ENCODE assay signal across 8 cellular contexts in the genomic region with DNA sequence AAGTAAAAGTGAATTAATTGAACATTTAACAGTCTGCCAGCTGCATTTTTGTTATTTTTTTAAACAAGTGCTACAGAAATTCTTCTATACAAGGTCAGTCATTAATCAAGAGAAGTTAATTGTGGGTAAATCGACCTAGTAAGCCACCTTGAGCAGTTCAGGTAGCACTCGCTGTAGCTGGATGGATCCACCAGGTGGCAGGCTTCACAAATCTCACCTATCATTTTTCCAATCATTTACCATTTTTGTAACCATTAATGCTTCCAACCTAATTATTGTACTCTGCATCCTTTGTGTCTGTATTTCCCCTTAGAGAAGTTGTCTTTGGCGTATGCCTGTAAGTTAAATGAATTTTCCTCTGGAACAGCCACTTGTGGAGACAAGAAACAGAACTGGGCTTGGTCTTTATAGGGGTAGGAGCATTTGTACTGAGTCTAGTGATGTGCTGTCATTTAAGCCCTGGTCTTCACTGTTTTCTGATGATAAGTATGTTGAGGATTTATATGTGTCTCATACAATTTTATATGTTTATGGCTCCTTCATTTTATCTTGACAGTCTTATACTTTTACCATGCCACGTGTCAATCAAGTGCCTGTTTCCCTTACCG. TPM values are rescaled to one million over a fixed set of nuclear protein-coding genes. Genes with fewer than 3 reads are reported as not detected.
DNase-seq lines count a peak whose midpoint lies in the region; ATAC-seq and TF ChIP-seq lines count a peak whose summit lies in the region.

No MANE protein-coding gene starts in this region.

- WGBS in GM23248 (ENCODE audit: low coverage in 1 of 2, low lambda C conversion rate in 2 of 2, missing lambda C conversion rate in 2 of 2), 2 experiments, result 55 to 61% methylated on average over 5 of the region's 5 CpGs
- WGBS in esophagus squamous epithelium, 2 donors, result 42 to 53% methylated on average over 5 of the region's 5 CpGs
- WGBS in psoas muscle, 3 donors, result 65 to 74% (median 71%) methylated on average over 5 of the region's 5 CpGs

- no peaks in the 10 kb centered on the region for H4K20me1 ChIP-seq in GM23248 (ENCODE audit: insufficient read depth)

- H3K9ac ChIP-seq in GM23248, result no peak overlapping the region

- H3K4me3 ChIP-seq in GM23248 (no peak overlapping the region), esophagus squamous epithelium (no peak overlapping the region), psoas muscle (no peak overlapping the region)

- H3K79me2 ChIP-seq in GM23248 (ENCODE audit: insufficient read depth), result no peaks in the 10 kb centered on the region

- ATAC-seq in psoas muscle, result no peak
- no peak for ATAC-seq in HG02970 (IDR thresholded peaks at IDR 0.05; ENCODE audit: low FRiP score, unreplicated experiment)

- TF ChIP-seq POLR2A in esophagus squamous epithelium (IDR thresholded peaks at IDR 0.05), result no peak

- peaks cover 14% of the 10 kb centered on the region; the same call in 1 of the 2 replicates for H3F3A ChIP-seq in GM23248 (ENCODE audit: insufficient read depth)

- in situ Hi-C loops in GM23248 (cut with MboI), result loop anchor here (10.0 kb wide), 1 partner anchor 332 kb away; no protein-coding TSS in a partner anchor

- H3K9me2 ChIP-seq in GM23248 (ENCODE audit: insufficient read depth), result no peaks in the 10 kb centered on the region

- H3K9me3 ChIP-seq in GM23248 (ENCODE audit: low read depth) (no peaks in the 10 kb centered on the region), esophagus squamous epithelium (no peaks in the 10 kb centered on the region), psoas muscle (no peaks in the 10 kb centered on the region)

- intact Hi-C loops in esophagus squamous epithelium (cut with DNase I) (no loop called here), psoas muscle (cut with DNase I) (no loop called here)

- H3K27me3 ChIP-seq in GM23248 (replicated peaks; ENCODE audit: insufficient read depth) (no peaks in the 10 kb centered on the region), esophagus squamous epithelium (no peaks in the 10 kb centered on the region), psoas muscle (ENCODE audit: insufficient read depth in 3 of 3, low read length in 2 of 3) (no peaks in the 10 kb centered on the region)

- H3K27ac ChIP-seq in GM23248 (no peak overlapping the region), esophagus squamous epithelium (no peak overlapping the region), psoas muscle (no peak overlapping the region)

- DNase-seq in EH (ENCODE audit: low read depth) (peak; percentile 37), GM23248 (peak; percentile 50), NCI-H146 treated with DMSO at 0.1 percent for 48 hours (lab: John Stamatoyannopoulos, UW; ENCODE audit: unreplicated experiment) (peak; percentile 23), esophagus squamous epithelium (lab: John Stamatoyannopoulos, UW) (no peak), psoas muscle (peak in 1 of 2 donors; percentile 23), NCI-H2196 treated with DMSO at 0.1 percent for 48 hours (lab: John Stamatoyannopoulos, UW; ENCODE audit: unreplicated experiment) (no peak)
- peak; percentile 54 for DNase-seq in activated CD8-positive, alpha-beta memory T cell treated with anti-CD3 and anti-CD28 coated beads, Interleukin-2, amount 50 U/mL, for 4 hours

- H3K36me3 ChIP-seq in GM23248 (ENCODE audit: low read depth) (0 out of 2 replicates have a peak, but pooled peaks cover 11% of the 10 kb centered on the region), esophagus squamous epithelium (peaks cover 7 to 89% (median 11%) of the 10 kb centered on the region in 3 donors), psoas muscle (ENCODE audit: insufficient read depth in 1 of 2, low read depth in 1 of 2) (peaks cover 6 to 91% of the 10 kb centered on the region in 2 donors)

- no peak overlapping the region for H2AFZ ChIP-seq in GM23248

- H3K4me2 ChIP-seq in GM23248 (ENCODE audit: unreplicated experiment), result no peak overlapping the region

- H3K4me1 ChIP-seq in GM23248 (ENCODE audit: insufficient read depth), result peaks cover 15% of the 10 kb centered on the region
- peaks cover 7 to 35% (median 11%) of the 10 kb centered on the region in 3 donors for H3K4me1 ChIP-seq in esophagus squamous epithelium
- H3K4me1 ChIP-seq in psoas muscle, result peaks cover 4% of the 10 kb centered on the region

- TF ChIP-seq CTCF in esophagus squamous epithelium (IDR thresholded peaks at IDR 0.05), result peak; percentile 55 to 84 (median 79)
- peak; percentile 70 for TF ChIP-seq CTCF in psoas muscle (IDR thresholded peaks at IDR 0.05)

RNA-seq across cellular contexts. Expression of gene CD180, which starts 39.5 kb away (rescaled TPM):
- not detected in 2 replicates for total RNA-seq in GM23248 (2014; rRNA removed; shearing (Covaris generic))
- not detected in 2 replicates for polyA plus RNA-seq in GM23248 (2016; fragmentation: Nextera tagmentation; extraction: Ambion mirVana)
- 1 to 10 TPM in 1 of 4 donors, under 1 TPM in 2, not detected in 1; 0.13 to 1.3 (median 0.95) TPM for total RNA-seq in esophagus squamous epithelium
- total RNA-seq in psoas muscle, result under 1 TPM; 0.24 to 0.74 (median 0.55) TPM
- under 1 TPM; 0.06 to 0.10 (median 0.06) TPM for polyA plus RNA-seq in psoas muscle

Comparison
In these comparisons a context has a peak if more than half of its experiments do, and no peak if none do; other contexts are left out.
1. DNase-seq: peak in EH (single experiment), GM23248 (single experiment), NCI-H146 treated with DMSO at 0.1 percent for 48 hours (single experiment) and activated CD8-positive, alpha-beta memory T cell treated with anti-CD3 and anti-CD28 coated beads, Interleukin-2, amount 50 U/mL, for 4 hours (single experiment); none in esophagus squamous epithelium (single experiment) and NCI-H2196 treated with DMSO at 0.1 percent for 48 hours (single experiment).